29 cellular contexts compared by ENCODE assay signal in the genomic region with DNA sequence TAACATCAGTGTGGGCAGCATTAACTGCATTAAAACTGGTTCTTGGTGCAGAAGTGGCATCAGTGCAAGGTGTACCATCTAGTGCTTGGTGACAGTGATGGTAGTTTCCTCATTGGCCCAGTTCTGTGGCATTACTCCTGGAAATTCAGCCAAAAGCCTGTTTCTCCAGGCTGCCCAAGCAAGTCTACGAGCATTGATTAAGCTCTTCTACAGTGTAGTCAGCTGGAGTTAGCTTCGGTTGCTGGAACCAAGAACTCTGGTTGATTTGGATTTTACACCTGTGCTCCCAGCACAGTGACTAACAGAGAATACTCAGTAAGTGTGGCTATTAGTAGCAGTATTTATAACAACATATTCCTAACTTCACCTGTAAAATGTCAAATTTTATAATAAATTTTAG.
"Had no signal": no experiment of that assay in that cellular context is flagged by ENCODE, and none has a peak within 500 bp of the region (broad histone marks: within the 10 kb centered on the region; RNA-seq: fewer than 3 reads in every experiment).

No MANE protein-coding gene starts in this region.

- H3K4me1 ChIP-seq: parathyroid adenoma, psoas muscle, right lobe of liver, stomach, thyroid gland, upper lobe of left lung, vagina had no signal

- H3K36me3 Mint-ChIP-seq: natural killer cell treated with Interleukin-12 subunit alpha and Interleukin-12 subunit beta and Interleukin-15 and Interleukin-18, amount 100 ng/mL, for 72 hours; stimulated activated effector memory CD8-positive, alpha-beta T cell treated with anti-CD3 and anti-CD28 coated beads, Interleukin-12 subunit alpha, Interleukin-12 subunit beta, amount 100 ng/mL, for 72 hours; stimulated activated naive B cell treated with anti-CD40 and anti-IgM and Interleukin-4, amounts not matched to agents 10 μg/mL and 1 μg/mL and 100 μg/mL, for 72 hours had no signal

- H3K27ac Mint-ChIP-seq: natural killer cell treated with Interleukin-12 subunit alpha and Interleukin-12 subunit beta and Interleukin-15 and Interleukin-18, amount 100 ng/mL, for 72 hours; nephron progenitor cell; progenitor cell of endocrine pancreas; stimulated activated effector memory CD8-positive, alpha-beta T cell treated with anti-CD3 and anti-CD28 coated beads, Interleukin-12 subunit alpha, Interleukin-12 subunit beta, amount 100 ng/mL, for 72 hours; stimulated activated naive B cell treated with anti-CD40 and anti-IgM and Interleukin-4, amounts not matched to agents 10 μg/mL and 1 μg/mL and 100 μg/mL, for 72 hours; stimulated activated naive CD8-positive, alpha-beta T cell treated with anti-CD3 and anti-CD28 coated beads, Interleukin-15, Interleukin-2, amounts not matched to agents 100 ng/mL and 50 ng/mL, for 24 hours had no signal

- H3K9me3 ChIP-seq: neutrophil, psoas muscle, right lobe of liver, sigmoid colon, stomach, thoracic aorta, thyroid gland, tibial nerve, upper lobe of left lung, vagina had no signal

- H2AFZ ChIP-seq: parathyroid adenoma had no signal

- FAIRE-seq: small intestine, urothelium cell line had no signal

- H3K4me3 ChIP-seq: psoas muscle, right lobe of liver, sigmoid colon, stomach, thoracic aorta, thyroid gland, tibial nerve, upper lobe of left lung, vagina had no signal

- DNase-seq: nephron progenitor cell; nucleus accumbens; posterior cingulate gyrus; psoas muscle; right cardiac atrium; right lobe of liver; sigmoid colon; stimulated activated CD4-positive, alpha-beta T cell treated with anti-CD3 and anti-CD28 coated beads, Interleukin-15, amount 100 ng/mL, for 24 hours; stimulated activated CD4-positive, alpha-beta T cell treated with anti-CD3 and anti-CD28 coated beads, Interleukin-2, amount 100 ng/mL, for 24 hours; stimulated activated CD4-positive, alpha-beta T cell treated with anti-CD3 and anti-CD28 coated beads, Interleukin-2, amount 100 ng/mL, for 48 hours; stimulated activated CD4-positive, alpha-beta T cell treated with anti-CD3 and anti-CD28 coated beads, Interleukin-4, amount 100 ng/mL, for 24 hours; stimulated activated naive B cell treated with anti-CD40 and anti-IgM and Interleukin-4, amounts not matched to agents 10 μg/mL and 1 μg/mL and 100 μg/mL, for 72 hours; stimulated activated naive CD4-positive, alpha-beta T cell treated with Interleukin-2 at 50 U/mL for 16 hours; stomach; thyroid gland; trophoblast cell; upper lobe of left lung had no signal

- H3K36me3 ChIP-seq: neutrophil, right lobe of liver, sigmoid colon, stomach, thoracic aorta, thyroid gland, tibial nerve, upper lobe of left lung, vagina had no signal

- H3K4me3 Mint-ChIP-seq: natural killer cell treated with Interleukin-12 subunit alpha and Interleukin-12 subunit beta and Interleukin-15 and Interleukin-18, amount 100 ng/mL, for 72 hours; nephron progenitor cell; neural crest cell; stimulated activated effector memory CD8-positive, alpha-beta T cell treated with anti-CD3 and anti-CD28 coated beads, Interleukin-12 subunit alpha, Interleukin-12 subunit beta, amount 100 ng/mL, for 72 hours; stimulated activated naive B cell treated with anti-CD40 and anti-IgM and Interleukin-4, amounts not matched to agents 10 μg/mL and 1 μg/mL and 100 μg/mL, for 72 hours; stimulated activated naive CD8-positive, alpha-beta T cell treated with anti-CD3 and anti-CD28 coated beads, Interleukin-15, Interleukin-2, amounts not matched to agents 100 ng/mL and 50 ng/mL, for 24 hours had no signal

- H3K27me3 ChIP-seq: neutrophil, right lobe of liver, sigmoid colon, stomach, thyroid gland, tibial nerve, upper lobe of left lung, vagina had no signal

- H3K9ac ChIP-seq: parathyroid adenoma had no signal

- H3K27me3 Mint-ChIP-seq: progenitor cell of endocrine pancreas; stimulated activated naive B cell treated with anti-CD40 and anti-IgM and Interleukin-4, amounts not matched to agents 10 μg/mL and 1 μg/mL and 100 μg/mL, for 72 hours; stimulated activated naive CD8-positive, alpha-beta T cell treated with anti-CD3 and anti-CD28 coated beads, Interleukin-15, Interleukin-2, amounts not matched to agents 100 ng/mL and 50 ng/mL, for 24 hours had no signal

- H3K9me3 Mint-ChIP-seq: natural killer cell treated with Interleukin-12 subunit alpha and Interleukin-12 subunit beta and Interleukin-15 and Interleukin-18, amount 100 ng/mL, for 72 hours; nephron progenitor cell; stimulated activated effector memory CD8-positive, alpha-beta T cell treated with anti-CD3 and anti-CD28 coated beads, Interleukin-12 subunit alpha, Interleukin-12 subunit beta, amount 100 ng/mL, for 72 hours; stimulated activated naive CD8-positive, alpha-beta T cell treated with anti-CD3 and anti-CD28 coated beads, Interleukin-15, Interleukin-2, amounts not matched to agents 100 ng/mL and 50 ng/mL, for 24 hours had no signal

- H3K27ac ChIP-seq: neutrophil, parathyroid adenoma, psoas muscle, right lobe of liver, sigmoid colon, stomach, thoracic aorta, thyroid gland, tibial nerve, upper lobe of left lung, vagina had no signal

- ATAC-seq: natural killer cell treated with Interleukin-12 subunit alpha and Interleukin-12 subunit beta and Interleukin-15 and Interleukin-18, amount 100 ng/mL, for 72 hours; psoas muscle; right cardiac atrium; right lobe of liver; stimulated activated effector memory CD8-positive, alpha-beta T cell treated with anti-CD3 and anti-CD28 coated beads, Interleukin-12 subunit alpha, Interleukin-12 subunit beta, amount 100 ng/mL, for 72 hours; stimulated activated naive B cell treated with anti-CD40 and anti-IgM and Interleukin-4, amounts not matched to agents 10 μg/mL and 1 μg/mL and 100 μg/mL, for 72 hours had no signal

- H3K4me1 Mint-ChIP-seq: nephron progenitor cell; neural crest cell; stimulated activated effector memory CD8-positive, alpha-beta T cell treated with anti-CD3 and anti-CD28 coated beads, Interleukin-12 subunit alpha, Interleukin-12 subunit beta, amount 100 ng/mL, for 72 hours; stimulated activated naive B cell treated with anti-CD40 and anti-IgM and Interleukin-4, amounts not matched to agents 10 μg/mL and 1 μg/mL and 100 μg/mL, for 72 hours had no signal

- H3K79me2 ChIP-seq: parathyroid adenoma had no signal
